8 cellular contexts compared by ENCODE assay signal in genomic region chr3:155871746-155872158, GRCh38. TPM values are rescaled to one million over a fixed set of nuclear protein-coding genes. Genes with fewer than 3 reads are reported as not detected.
DNase-seq lines count a peak whose midpoint lies in the region; ATAC-seq and TF ChIP-seq lines count a peak whose summit lies in the region.

No MANE protein-coding gene starts in this region.

- H3K27me3 ChIP-seq in cardiac muscle cell = no peaks in the 10 kb centered on the region
- H3K27me3 ChIP-seq in adrenal gland = no peaks in the 10 kb centered on the region
- no peaks in the 10 kb centered on the region for H3K27me3 ChIP-seq in right lobe of liver
- no peaks in the 10 kb centered on the region for H3K27me3 ChIP-seq in upper lobe of left lung

- H3K4me3 ChIP-seq in cardiac muscle cell = peak overlapping the region; percentile 98
- H3K4me3 ChIP-seq in adrenal gland = peak overlapping the region; percentile 89 to 95 (median 93)
- peak overlapping the region; percentile 87 to 92 (median 90) for H3K4me3 ChIP-seq in right lobe of liver
- peak overlapping the region; percentile 80 to 98 (median 94) for H3K4me3 ChIP-seq in upper lobe of left lung

- TF ChIP-seq EP300 in upper lobe of left lung (IDR thresholded peaks at IDR 0.05) = no peak

- H3K4me1 ChIP-seq in cardiac muscle cell (ENCODE audit: low read depth) (peaks cover 13% of the 10 kb centered on the region), adrenal gland (replicated peaks in 1 of 2) (peaks cover 9 to 53% of the 10 kb centered on the region in 2 donors), right lobe of liver (peaks cover 0 to 10% (median 5%) of the 10 kb centered on the region in 4 donors), upper lobe of left lung (peaks cover 21 to 24% (median 22%) of the 10 kb centered on the region in 4 donors)

- no peak for DNase-seq in cardiac muscle cell (ENCODE audit: low read depth in 1 of 2, low spot score in 1 of 2)
- no peak for DNase-seq in left ventricle myocardium superior
- no peak for DNase-seq in adrenal gland
- no peak for DNase-seq in right lobe of liver
- DNase-seq in upper lobe of left lung = no peak
- no peak for DNase-seq in putamen (ENCODE audit: low spot score)
- DNase-seq in NCI-H1436 (lab: John Stamatoyannopoulos, UW) = no peak

- TF ChIP-seq CTCF in cardiac muscle cell (IDR thresholded peaks at IDR 0.05; ENCODE audit: low read depth, low read length) (no peak), adrenal gland (IDR thresholded peaks at IDR 0.05) (no peak), right lobe of liver (IDR thresholded peaks at IDR 0.05) (no peak), upper lobe of left lung (IDR thresholded peaks at IDR 0.05) (no peak)

- no peaks in the 10 kb centered on the region for H3K36me3 ChIP-seq in cardiac muscle cell
- H3K36me3 ChIP-seq in adrenal gland (replicated peaks in 1 of 2) = no peaks in the 10 kb centered on the region
- no peaks in the 10 kb centered on the region for H3K36me3 ChIP-seq in right lobe of liver
- H3K36me3 ChIP-seq in upper lobe of left lung = no peaks in the 10 kb centered on the region

- H3K27ac ChIP-seq in cardiac muscle cell = peak overlapping the region; percentile 84
- H3K27ac ChIP-seq in adrenal gland = peak overlapping the region; percentile 89 to 97 (median 96)
- H3K27ac ChIP-seq in right lobe of liver = peak overlapping the region; percentile 80 to 81 (median 81)
- peak overlapping the region; percentile 93 to 97 (median 94) for H3K27ac ChIP-seq in upper lobe of left lung

- no peak for ATAC-seq in left ventricle myocardium superior
- ATAC-seq in HG03175 (IDR thresholded peaks at IDR 0.05; ENCODE audit: unreplicated experiment) = peak; percentile 1
- ATAC-seq in right lobe of liver = no peak
- no peak for ATAC-seq in upper lobe of left lung (ENCODE audit: low FRiP score in 2 of 2)

- no peaks in the 10 kb centered on the region for H3K9me3 ChIP-seq in cardiac muscle cell (ENCODE audit: low read depth)
- no peaks in the 10 kb centered on the region for H3K9me3 ChIP-seq in adrenal gland (replicated peaks in 1 of 3)
- no peaks in the 10 kb centered on the region for H3K9me3 ChIP-seq in right lobe of liver
- H3K9me3 ChIP-seq in upper lobe of left lung = no peaks in the 10 kb centered on the region

- intact Hi-C loops in left ventricle myocardium superior (cut with micrococcal nuclease) = loop anchor here (10.0 kb wide), 1 partner anchor 67 kb away; the partner anchor contains the start of gene C3orf33
- intact Hi-C loops in adrenal gland (cut with DNase I) = no loop called here
- intact Hi-C loops in right lobe of liver (cut with DNase I) = no loop called here

- TF ChIP-seq POLR2A in adrenal gland (IDR thresholded peaks at IDR 0.05) = no peak
- TF ChIP-seq POLR2A in right lobe of liver (IDR thresholded peaks at IDR 0.05) = no peak
- TF ChIP-seq POLR2A in upper lobe of left lung (IDR thresholded peaks at IDR 0.05) = no peak

- whole genome bisulfite sequencing in adrenal gland, 4 donors = 0% methylated on average over 19 of the region's 19 CpGs
- WGBS in right lobe of liver (ENCODE audit: insufficient coverage, low coverage, low lambda C conversion rate, missing lambda C conversion rate) = 0% methylated on average over 15 of the region's 19 CpGs
- 0 to 1% methylated on average over 19 of the region's 19 CpGs for WGBS in upper lobe of left lung, 2 donors

RNA-seq across cellular contexts. Expression of gene GMPS, which starts 1.3 kb away (rescaled TPM):
- total RNA-seq in cardiac muscle cell (39.4 and 44.9 TPM in 2 replicates), left ventricle myocardium superior (32.5 TPM), adrenal gland (10 to 100 TPM; 24.9 to 63.5 (median 45.3) TPM), right lobe of liver (10 to 100 TPM; 13.3 to 24.3 (median 20.4) TPM), upper lobe of left lung (10 to 100 TPM in 5 of 6 donors, 1 to 10 TPM in 1; 9.4 to 38.0 (median 28.5) TPM)
- polyA plus RNA-seq in cardiac muscle cell (83.1 and 116 TPM in 2 replicates), adrenal gland (10 to 100 TPM; 11.5 to 59.0 (median 16.9) TPM)

RNA-seq across cellular contexts. Expression of gene SLC33A1, which starts 17.5 kb away (rescaled TPM):
- total RNA-seq in cardiac muscle cell (23.9 and 28.8 TPM in 2 replicates), left ventricle myocardium superior (21.2 TPM), adrenal gland (100 to 1,000 TPM in 1 of 8 donors, 10 to 100 TPM in 7; 19.5 to 101 (median 36.2) TPM), right lobe of liver (10 to 100 TPM; 31.9 to 43.1 (median 34.2) TPM), upper lobe of left lung (10 to 100 TPM; 12.6 to 43.3 (median 31.1) TPM)
- polyA plus RNA-seq in cardiac muscle cell (7.9 and 17.5 TPM in 2 replicates), adrenal gland (10 to 100 TPM in 1 of 3 donors, 1 to 10 TPM in 2; 3.6 to 73.3 (median 7.1) TPM)
